In the genomic region with DNA sequence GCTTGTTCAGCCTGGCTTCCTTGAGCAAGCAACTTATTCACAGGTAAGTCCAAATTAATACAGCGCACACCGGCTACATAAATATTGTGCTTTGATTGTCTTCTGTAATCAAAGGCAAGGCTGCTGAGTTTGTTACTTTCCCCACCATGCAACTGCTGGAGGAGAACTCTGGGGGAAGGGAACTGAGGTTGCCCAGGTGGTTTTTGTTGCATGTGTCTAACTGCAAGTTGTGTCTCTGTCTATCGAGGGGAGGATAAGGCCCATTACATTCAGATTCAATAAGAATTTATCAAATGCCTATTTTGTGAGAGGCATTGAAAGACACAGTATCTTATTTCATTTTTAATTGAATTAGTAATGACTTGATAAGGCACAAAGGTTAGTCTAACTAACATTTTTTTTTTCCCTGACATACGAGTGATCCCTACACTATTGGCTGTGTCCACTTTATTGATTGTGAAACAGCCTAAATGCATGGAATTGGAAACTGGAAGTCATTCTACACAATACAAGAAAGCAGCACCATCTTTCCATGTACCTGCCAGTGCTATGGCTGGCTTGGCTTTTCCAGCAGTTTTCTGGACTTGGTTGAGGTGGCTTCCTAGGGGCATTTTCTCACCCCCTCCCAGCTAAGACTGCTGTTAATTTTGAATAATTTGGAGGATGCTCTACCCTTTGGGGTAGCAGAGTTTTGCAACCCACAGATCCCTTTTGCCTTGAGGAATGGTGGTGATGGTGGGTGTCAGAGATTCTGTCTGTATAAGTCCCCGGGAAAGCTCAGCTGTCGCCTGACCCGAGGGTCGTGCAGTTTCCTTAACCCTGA, we compare ENCODE assay signal across 8 cellular contexts. TPM values are rescaled to one million over a fixed set of nuclear protein-coding genes. Genes with fewer than 3 reads are reported as not detected.
DNase-seq lines count a peak whose midpoint lies in the region; ATAC-seq lines count a peak whose summit lies in the region.

No MANE protein-coding gene starts in this region.

- peak overlapping the region; percentile 97 for H3K27ac Mint-ChIP-seq in activated T-helper 1 cell treated with anti-CD3 and anti-CD28 coated beads, Interleukin-12 subunit alpha, Interleukin-12 subunit beta, Interleukin-2, Interleukin-4 antibody, amounts not matched to agents 30 ng/mL and 10 ng/mL and 1 ng/mL, durations not matched to agents 14 hours and 24 hours and 36 hours
- H3K27ac Mint-ChIP-seq in stimulated activated memory B cell treated with anti-CD40 and anti-IgM and Interleukin-4, amounts not matched to agents 10 μg/mL and 1 μg/mL and 100 μg/mL, for 72 hours, result peak overlapping the region; percentile 92

- H3K27me3 ChIP-seq in HUES6 (ENCODE audit: control insufficient read depth, insufficient read depth, low read length) (peaks cover 27% of the 10 kb centered on the region), iPS-18a (ENCODE audit: control insufficient read depth, insufficient read depth, low read length) (peaks cover 42% of the 10 kb centered on the region)

- peak overlapping the region; percentile 60 for H3K9ac ChIP-seq in HUES6 (ENCODE audit: low read length)
- peak overlapping the region; percentile 77 for H3K9ac ChIP-seq in iPS-18a (ENCODE audit: low read length)

- H3K27ac ChIP-seq in HUES6 (ENCODE audit: low read depth, low read length) (no peak overlapping the region), iPS-18a (ENCODE audit: low read length) (no peak overlapping the region)

- H3K27me3 Mint-ChIP-seq in activated T-helper 1 cell treated with anti-CD3 and anti-CD28 coated beads, Interleukin-12 subunit alpha, Interleukin-12 subunit beta, Interleukin-2, Interleukin-4 antibody, amounts not matched to agents 30 ng/mL and 10 ng/mL and 1 ng/mL, durations not matched to agents 14 hours and 24 hours and 36 hours (ENCODE audit: insufficient read depth), result no peaks in the 10 kb centered on the region
- no peaks in the 10 kb centered on the region for H3K27me3 Mint-ChIP-seq in stimulated activated memory B cell treated with anti-CD40 and anti-IgM and Interleukin-4, amounts not matched to agents 10 μg/mL and 1 μg/mL and 100 μg/mL, for 72 hours

- H3K4me1 ChIP-seq in HUES6 (ENCODE audit: control insufficient read depth, insufficient read depth, low read length) (peaks cover 43% of the 10 kb centered on the region), iPS-18a (ENCODE audit: control insufficient read depth, low read depth, low read length) (peaks cover 28% of the 10 kb centered on the region)

- ATAC-seq in stimulated activated memory B cell treated with anti-CD40 and anti-IgM and Interleukin-4, amounts not matched to agents 10 μg/mL and 1 μg/mL and 100 μg/mL, for 72 hours, result no peak
- no peak for ATAC-seq in HG03139 (IDR thresholded peaks at IDR 0.05; ENCODE audit: unreplicated experiment)
- ATAC-seq in GM18511 (IDR thresholded peaks at IDR 0.05; ENCODE audit: unreplicated experiment), result no peak

- no peak for DNase-seq in activated T-helper 1 cell treated with anti-CD3 and anti-CD28 coated beads, Interleukin-12 subunit alpha, Interleukin-12 subunit beta, Interleukin-2, Interleukin-4 antibody, amounts not matched to agents 30 ng/mL and 10 ng/mL and 1 ng/mL, durations not matched to agents 14 hours and 24 hours and 36 hours (ENCODE audit: low spot score)
- no peak for DNase-seq in COLO829 (ENCODE audit: low spot score)
- no peak for DNase-seq in activated CD4-positive, alpha-beta T cell treated with anti-CD3 and anti-CD28 coated beads for 4 hours

- H3K36me3 ChIP-seq in HUES6 (ENCODE audit: control insufficient read depth, insufficient read depth, low read length), result no peaks in the 10 kb centered on the region
- H3K36me3 ChIP-seq in iPS-18a (ENCODE audit: control insufficient read depth, low read depth, low read length), result no peaks in the 10 kb centered on the region

- H3K4me1 Mint-ChIP-seq in activated T-helper 1 cell treated with anti-CD3 and anti-CD28 coated beads, Interleukin-12 subunit alpha, Interleukin-12 subunit beta, Interleukin-2, Interleukin-4 antibody, amounts not matched to agents 30 ng/mL and 10 ng/mL and 1 ng/mL, durations not matched to agents 14 hours and 24 hours and 36 hours (ENCODE audit: low read depth), result peaks cover 37% of the 10 kb centered on the region
- peaks cover 40% of the 10 kb centered on the region for H3K4me1 Mint-ChIP-seq in stimulated activated memory B cell treated with anti-CD40 and anti-IgM and Interleukin-4, amounts not matched to agents 10 μg/mL and 1 μg/mL and 100 μg/mL, for 72 hours

- intact Hi-C loops in activated T-helper 1 cell treated with anti-CD3 and anti-CD28 coated beads, Interleukin-12 subunit alpha, Interleukin-12 subunit beta, Interleukin-2, Interleukin-4 antibody, amounts not matched to agents 30 ng/mL and 10 ng/mL and 1 ng/mL, durations not matched to agents 14 hours and 24 hours and 36 hours (cut with micrococcal nuclease), result loop anchor here (1.0 to 10.0 kb wide), 16 partner anchors 29 to 651 kb away; a partner anchor contains a TSS

- H3K4me3 Mint-ChIP-seq in activated T-helper 1 cell treated with anti-CD3 and anti-CD28 coated beads, Interleukin-12 subunit alpha, Interleukin-12 subunit beta, Interleukin-2, Interleukin-4 antibody, amounts not matched to agents 30 ng/mL and 10 ng/mL and 1 ng/mL, durations not matched to agents 14 hours and 24 hours and 36 hours, result peak overlapping the region; percentile 94
- H3K4me3 Mint-ChIP-seq in stimulated activated memory B cell treated with anti-CD40 and anti-IgM and Interleukin-4, amounts not matched to agents 10 μg/mL and 1 μg/mL and 100 μg/mL, for 72 hours, result peak overlapping the region; percentile 99

- H3K9me3 ChIP-seq in HUES6 (ENCODE audit: control insufficient read depth, insufficient read depth, low read depth, low read length), result no peaks in the 10 kb centered on the region
- H3K9me3 ChIP-seq in iPS-18a (ENCODE audit: control insufficient read depth, low read depth, low read length), result no peaks in the 10 kb centered on the region

- H3K4me3 ChIP-seq in HUES6 (ENCODE audit: low read depth, low read length) (peak overlapping the region; percentile 93), iPS-18a (ENCODE audit: low read length) (peak overlapping the region; percentile 90)

- peaks cover 13% of the 10 kb centered on the region for H3K36me3 Mint-ChIP-seq in activated T-helper 1 cell treated with anti-CD3 and anti-CD28 coated beads, Interleukin-12 subunit alpha, Interleukin-12 subunit beta, Interleukin-2, Interleukin-4 antibody, amounts not matched to agents 30 ng/mL and 10 ng/mL and 1 ng/mL, durations not matched to agents 14 hours and 24 hours and 36 hours (ENCODE audit: low read depth)
- peaks cover 15% of the 10 kb centered on the region for H3K36me3 Mint-ChIP-seq in stimulated activated memory B cell treated with anti-CD40 and anti-IgM and Interleukin-4, amounts not matched to agents 10 μg/mL and 1 μg/mL and 100 μg/mL, for 72 hours

- peaks cover 4% of the 10 kb centered on the region for H3K9me3 Mint-ChIP-seq in activated T-helper 1 cell treated with anti-CD3 and anti-CD28 coated beads, Interleukin-12 subunit alpha, Interleukin-12 subunit beta, Interleukin-2, Interleukin-4 antibody, amounts not matched to agents 30 ng/mL and 10 ng/mL and 1 ng/mL, durations not matched to agents 14 hours and 24 hours and 36 hours
- no peaks in the 10 kb centered on the region for H3K9me3 Mint-ChIP-seq in stimulated activated memory B cell treated with anti-CD40 and anti-IgM and Interleukin-4, amounts not matched to agents 10 μg/mL and 1 μg/mL and 100 μg/mL, for 72 hours

RNA-seq across cellular contexts. Expression of a gene that starts 0.9 kb away (rescaled TPM):
- 69.8 and 70.7 TPM in 2 replicates for total RNA-seq in activated T-helper 1 cell treated with anti-CD3 and anti-CD28 coated beads, Interleukin-12 subunit alpha, Interleukin-12 subunit beta, Interleukin-2, Interleukin-4 antibody, amounts not matched to agents 30 ng/mL and 10 ng/mL and 1 ng/mL, durations not matched to agents 14 hours and 24 hours and 36 hours
